In the genomic region with DNA sequence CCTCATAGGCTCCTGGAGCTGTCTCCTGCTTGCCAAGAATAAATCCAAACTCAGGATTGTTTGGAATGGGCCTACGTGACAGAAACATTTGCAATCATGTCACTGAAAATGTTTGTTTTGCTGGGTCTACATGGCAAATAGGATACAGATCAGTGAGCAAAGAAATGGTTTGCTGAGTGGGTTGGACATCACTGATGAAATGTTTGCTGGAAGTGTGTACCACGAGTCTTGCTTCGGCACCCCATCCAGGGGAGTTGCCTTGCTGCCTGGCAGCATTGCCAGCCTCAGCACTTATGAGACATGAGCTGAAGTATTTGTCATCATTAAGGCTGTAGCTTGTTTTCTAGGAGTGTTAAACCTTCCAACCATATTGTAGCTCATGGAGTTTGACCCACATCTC, we compare ENCODE assay signal across 31 cellular contexts.
DNase-seq lines count a peak whose midpoint lies in the region; ATAC-seq, FAIRE-seq and TF ChIP-seq lines count a peak whose summit lies in the region.
"Had no signal": no experiment of that assay in that cellular context is flagged by ENCODE, and none has a peak within 500 bp of the region (broad histone marks: within the 10 kb centered on the region; RNA-seq: fewer than 3 reads in every experiment).

No MANE protein-coding gene starts in this region.

- no peaks in the 10 kb centered on the region for H3K9me3 ChIP-seq in esophagus muscularis mucosa
- H3K9me3 ChIP-seq: HAP-1, SJCRH30 had no signal

- H3K27ac ChIP-seq in esophagus muscularis mucosa (replicated peaks in 1 of 4) (no peak overlapping the region), caudate nucleus (ENCODE audit: low read depth, low read length) (no peak overlapping the region)
- H3K27ac ChIP-seq: HL-60, SJCRH30 had no signal

- intact Hi-C loops in esophagus muscularis mucosa (cut with DNase I), result no loop called here

- H3K36me3 ChIP-seq in esophagus muscularis mucosa, result no peaks in the 10 kb centered on the region
- H3K36me3 ChIP-seq: HAP-1, SJCRH30 had no signal

- H3K4me1 ChIP-seq in esophagus muscularis mucosa, result peaks cover 0 to 7% (median 2%) of the 10 kb centered on the region in 4 donors
- H3K4me1 ChIP-seq: HAP-1, SJCRH30 had no signal

- DNase-seq in AG10803 (ENCODE audit: low read depth), result peak; percentile 49
- DNase-seq in GM12891 (ENCODE audit: insufficient read length, low spot score), result no peak
- DNase-seq in esophagus muscularis mucosa (ENCODE audit: extremely low spot score), result peak; percentile 39
- peak; percentile 28 for DNase-seq in kidney tubule cell (ENCODE audit: low spot score)
- no peak for DNase-seq in activated T-cell treated with anti-CD3 and anti-CD28 coated beads, Interleukin-2, amount 50 U/mL, for 48 hours
- DNase-seq in left lobe of liver (ENCODE audit: low spot score), result no peak
- DNase-seq in caudate nucleus (lab: John Stamatoyannopoulos, UW), result no peak
- DNase-seq: 8988T; AML-193; C1 segment of cervical spinal cord; CD4-positive, alpha-beta memory T cell; COR-L47; EL; GDM1; GOT3; HFFc6; NCI-H1105; NCI-H146; NCI-H2029; NCI-H446 treated with DMSO at 0.1 percent for 48 hours; NCI-H526; NCI-H82; NK-92 treated with Interleukin-12 subunit alpha and Interleukin-12 subunit beta, amount 100 ng/mL, for 24 hours; PC-3; SJCRH30 had no signal

- H3K4me3 ChIP-seq in AG10803 (ENCODE audit: low read length) (no peak overlapping the region), esophagus muscularis mucosa (no peak overlapping the region)
- H3K4me3 ChIP-seq: GM12878, HAP-1, SJCRH30 had no signal

- no peaks in the 10 kb centered on the region for H3K27me3 ChIP-seq in esophagus muscularis mucosa
- H3K27me3 ChIP-seq: SJCRH30 had no signal

- TF ChIP-seq POLR2A in GM12891 (IDR thresholded peaks at IDR 0.05; ENCODE audit: low read depth, low read length) (no peak), esophagus muscularis mucosa (IDR thresholded peaks at IDR 0.05; ENCODE audit: low read depth) (no peak)

- peak; percentile 58 for FAIRE-seq in GM12891 (lab: Jason Lieb, UNC)
- FAIRE-seq: GM12878 had no signal

- WGBS in esophagus muscularis mucosa, result 49% methylated on average over 3 of the region's 3 CpGs

- ATAC-seq in left lobe of liver, result no peak
- no peak for ATAC-seq in HG03520 (IDR thresholded peaks at IDR 0.05; ENCODE audit: unreplicated experiment)
- ATAC-seq: PC-3, Right ventricle myocardium inferior, SK-N-SH treated with all-trans-retinoic acid at 6 μM for 48 hours had no signal

- TF ChIP-seq EP300 in esophagus muscularis mucosa (IDR thresholded peaks at IDR 0.05), result no peak

- no peak for TF ChIP-seq CTCF in AG10803 (conservative IDR thresholded peaks at IDR 0.05; ENCODE audit: low read length)
- no peak for TF ChIP-seq CTCF in esophagus muscularis mucosa (IDR thresholded peaks at IDR 0.05)

TF ChIP-seq in GM12891, 5 proteins besides CTCF, POLR2A, EP300 and RAD21:
- no peak for TF ChIP-seq POU2F2 (IDR thresholded peaks at IDR 0.05; ENCODE audit: low read depth, low read length)
- TF ChIP-seq POLR2AphosphoS5 (IDR thresholded peaks at IDR 0.05; ENCODE audit: low read depth, low read length), result no peak
- no peak for TF ChIP-seq TAF1 (IDR thresholded peaks at IDR 0.05; ENCODE audit: low read depth, low read length)
- no peak for TF ChIP-seq PAX5 (IDR thresholded peaks at IDR 0.05; ENCODE audit: insufficient read depth, low read length, severe bottlenecking)
- no peak for TF ChIP-seq SPI1 (IDR thresholded peaks at IDR 0.05; ENCODE audit: low read depth, low read length)

Comparison
In these comparisons a context has a peak if more than half of its experiments do, and no peak if none do; other contexts are left out.
1. DNase-seq: peak in AG10803 (single experiment), esophagus muscularis mucosa (single experiment) and kidney tubule cell (single experiment); none in GM12891 (single experiment), activated T-cell treated with anti-CD3 and anti-CD28 coated beads, Interleukin-2, amount 50 U/mL, for 48 hours (0 of 2), left lobe of liver (single experiment) and caudate nucleus (0 of 61).